Comparison of ENCODE assay signal across 1 cellular context in genomic region chr9:122118343-122119165, GRCh38.
TF ChIP-seq lines count a peak whose summit lies in the region.

No MANE protein-coding gene starts in this region.

TF ChIP-seq in HepG2, 621 proteins besides CTCF, POLR2A, EP300 and RAD21:
- TF ChIP-seq MAFF (IDR thresholded peaks at IDR 0.05; ENCODE audit: low read depth, low read length), result peak; percentile 65
- peak; percentile 68 to 79 for TF ChIP-seq MAFK (conservative IDR thresholded peaks at IDR 0.05 in 1 of 2, IDR thresholded peaks at IDR 0.05 in 1 of 2; ENCODE audit: low read length in 2 of 2)
- TF ChIP-seq ZNF768 (CRISPR knock-in tag; IDR thresholded peaks at IDR 0.05), result peak; percentile 84; the same call in 1 of the 2 replicates
- TF ChIP-seq ZMYM3 (CRISPR knock-in tag; IDR thresholded peaks at IDR 0.05), result 0 out of 2 replicates have a peak, but pooled peaks have one; percentile 17
- TF ChIP-seq YEATS2 (CRISPR knock-in tag; IDR thresholded peaks at IDR 0.05; ENCODE audit: borderline replicate concordance), result no peak
- TF ChIP-seq GTF2F1 (IDR thresholded peaks at IDR 0.05; ENCODE audit: low read length), result no peak
